23 cellular contexts compared by ENCODE assay signal in genomic region chr4:185429660-185430059, GRCh38. TPM values are rescaled to one million over a fixed set of nuclear protein-coding genes. Genes with fewer than 3 reads are reported as not detected.
"Had no signal": no experiment of that assay in that cellular context is flagged by ENCODE, and none has a peak within 500 bp of the region (broad histone marks: within the 10 kb centered on the region; RNA-seq: fewer than 3 reads in every experiment).

No MANE protein-coding gene starts in this region.

- DNase-seq: KBM-7, MV-4-11, NCI-H1092, NCI-H1105 treated with DMSO at 0.1 percent for 48 hours, NCI-H1417 treated with DMSO at 0.1 percent for 48 hours, NCI-H146, NCI-H1694 treated with DMSO at 0.1 percent for 48 hours, NCI-H1930, NCI-H2171 treated with DMSO at 0.1 percent for 48 hours, NCI-H2227 treated with DMSO at 0.1 percent for 48 hours, NCI-H524, NCI-H69, NCI-H774, PC-3, SHP77 treated with DMSO at 0.1 percent for 48 hours, SJCRH30 had no signal

- H3K27ac ChIP-seq: SJCRH30 had no signal

- H3K4me3 ChIP-seq: SJCRH30 had no signal

- H3K36me3 ChIP-seq: SJCRH30 had no signal

- H3K36me3 Mint-ChIP-seq: IgD-negative memory B cell had no signal

- H3K4me1 ChIP-seq: SJCRH30 had no signal

- H3K9me3 ChIP-seq: SJCRH30 had no signal

- H3K9me3 Mint-ChIP-seq: IgD-negative memory B cell had no signal

- H3K27me3 ChIP-seq: SJCRH30 had no signal

- ATAC-seq: Panc1, PC-3, Right ventricle myocardium inferior, SK-N-SH treated with all-trans-retinoic acid at 6 μM for 48 hours had no signal

RNA-seq across cellular contexts. Expression of gene CCDC110, which starts 41.9 kb away (rescaled TPM):
- total RNA-seq: HT-29; MCF 10A; SJCRH30; T-helper 1 cell treated with Interleukin-12 subunit alpha and Interleukin-12 subunit beta and Interleukin-4 antibody, amounts not matched to agents 30 ng/mL and 1 ng/mL, for 36 hours had no signal
- polyA plus RNA-seq: IgD-negative memory B cell had no signal
